ENCODE assay signal across 1 cellular context in the genomic region with DNA sequence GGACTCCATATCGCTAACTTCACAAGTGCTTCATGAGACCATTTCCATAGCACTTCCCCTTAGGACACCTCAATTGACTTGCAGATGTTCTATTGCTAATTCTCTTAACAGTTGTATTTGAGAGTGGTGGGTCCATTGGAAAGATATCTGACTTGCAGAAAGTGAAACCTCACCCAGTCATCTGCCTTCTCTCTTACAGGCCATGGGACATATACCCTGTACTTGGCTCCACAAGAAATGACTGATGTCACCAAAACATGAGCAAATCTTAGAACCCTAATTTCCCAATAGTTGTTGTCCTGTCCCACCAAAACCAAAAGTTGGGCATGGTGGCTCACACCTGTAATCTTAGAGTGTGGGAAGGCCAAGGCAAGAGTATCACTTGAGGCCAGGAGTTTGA.
TF ChIP-seq lines count a peak whose summit lies in the region.

No MANE protein-coding gene starts in this region.

TF ChIP-seq in IMR-90, 13 proteins besides CTCF, POLR2A, EP300 and RAD21 (continued from another document):
- TF ChIP-seq, protein P1, sequence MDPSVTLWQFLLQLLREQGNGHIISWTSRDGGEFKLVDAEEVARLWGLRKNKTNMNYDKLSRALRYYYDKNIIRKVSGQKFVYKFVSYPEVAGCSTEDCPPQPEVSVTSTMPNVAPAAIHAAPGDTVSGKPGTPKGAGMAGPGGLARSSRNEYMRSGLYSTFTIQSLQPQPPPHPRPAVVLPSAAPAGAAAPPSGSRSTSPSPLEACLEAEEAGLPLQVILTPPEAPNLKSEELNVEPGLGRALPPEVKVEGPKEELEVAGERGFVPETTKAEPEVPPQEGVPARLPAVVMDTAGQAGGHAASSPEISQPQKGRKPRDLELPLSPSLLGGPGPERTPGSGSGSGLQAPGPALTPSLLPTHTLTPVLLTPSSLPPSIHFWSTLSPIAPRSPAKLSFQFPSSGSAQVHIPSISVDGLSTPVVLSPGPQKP (IDR thresholded peaks at IDR 0.05; ENCODE audit: borderline replicate concordance, low read depth, low read length), result no peak
- TF ChIP-seq FOS (IDR thresholded peaks at IDR 0.05; ENCODE audit: low read depth, low read length) (no peak), RFX5 (IDR thresholded peaks at IDR 0.05; ENCODE audit: low read depth, low read length) (no peak), CEBPB (IDR thresholded peaks at IDR 0.05; ENCODE audit: low read depth, low read length) (no peak), CHD1 (IDR thresholded peaks at IDR 0.05; ENCODE audit: low read depth, low read length) (no peak), NFE2L2 (IDR thresholded peaks at IDR 0.05; ENCODE audit: low read depth, low read length) (no peak), SMC3 (IDR thresholded peaks at IDR 0.05; ENCODE audit: low read depth, low read length) (no peak), MAZ (IDR thresholded peaks at IDR 0.05; ENCODE audit: borderline replicate concordance, low read depth, low read length) (no peak), MXI1 (IDR thresholded peaks at IDR 0.05; ENCODE audit: borderline replicate concordance, low read depth, low read length) (no peak), MAFK (IDR thresholded peaks at IDR 0.05; ENCODE audit: low read depth, low read length) (no peak)
- TF ChIP-seq, protein P2, sequence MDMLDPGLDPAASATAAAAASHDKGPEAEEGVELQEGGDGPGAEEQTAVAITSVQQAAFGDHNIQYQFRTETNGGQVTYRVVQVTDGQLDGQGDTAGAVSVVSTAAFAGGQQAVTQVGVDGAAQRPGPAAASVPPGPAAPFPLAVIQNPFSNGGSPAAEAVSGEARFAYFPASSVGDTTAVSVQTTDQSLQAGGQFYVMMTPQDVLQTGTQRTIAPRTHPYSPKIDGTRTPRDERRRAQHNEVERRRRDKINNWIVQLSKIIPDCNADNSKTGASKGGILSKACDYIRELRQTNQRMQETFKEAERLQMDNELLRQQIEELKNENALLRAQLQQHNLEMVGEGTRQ (IDR thresholded peaks at IDR 0.05; ENCODE audit: low read depth, low read length), result no peak
